Comparison of ENCODE assay signal across 37 cellular contexts in the genomic region with DNA sequence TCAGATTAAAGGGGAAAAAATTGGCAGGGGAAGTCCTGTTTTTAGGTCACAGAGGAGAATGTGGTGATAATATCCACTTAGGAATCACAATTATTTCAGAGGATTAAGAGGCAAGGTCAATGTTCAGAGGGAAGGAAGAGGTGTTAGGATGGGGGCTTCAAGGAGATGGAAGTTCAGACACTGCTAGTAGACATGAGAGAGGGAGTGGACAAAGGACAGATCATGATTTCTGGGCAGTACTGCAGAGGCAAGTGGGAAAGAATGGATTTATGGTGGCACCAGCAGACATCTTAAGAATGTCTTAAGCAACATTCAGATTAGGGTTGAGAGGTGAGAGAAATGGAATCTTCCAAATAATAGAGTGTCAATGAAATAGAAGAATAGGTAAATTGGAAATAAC. TPM values are rescaled to one million over a fixed set of nuclear protein-coding genes. Genes with fewer than 3 reads are reported as not detected.
"Had no signal": no experiment of that assay in that cellular context is flagged by ENCODE, and none has a peak within 500 bp of the region (broad histone marks: within the 10 kb centered on the region; RNA-seq: fewer than 3 reads in every experiment).

No MANE protein-coding gene starts in this region.

- H3K4me3 ChIP-seq: adrenal gland, ascending aorta, body of pancreas, breast epithelium, cardiac muscle cell had no signal

- H3K36me3 ChIP-seq: adrenal gland, ascending aorta, brain microvascular endothelial cell, breast epithelium, cardiac muscle cell had no signal

- H3K27ac ChIP-seq: adrenal gland, ascending aorta, body of pancreas, brain microvascular endothelial cell, breast epithelium, cardiac muscle cell had no signal

- H3K27me3 ChIP-seq: adrenal gland, ascending aorta, body of pancreas, brain microvascular endothelial cell, cardiac muscle cell had no signal

- H3K4me1 ChIP-seq: adrenal gland, ascending aorta, body of pancreas, breast epithelium had no signal

- DNase-seq: activated effector memory CD4-positive, alpha-beta T cell treated with anti-CD3 and anti-CD28 coated beads, Interleukin-2, amount 50 U/mL, for 16 hours; activated effector memory CD4-positive, alpha-beta T cell treated with Interleukin-2 at 50 U/mL for 16 hours; activated gamma-delta T cell; activated gamma-delta T cell treated with Interleukin-2 at 50 U/mL for 16 hours; activated naive CD4-positive, alpha-beta T cell; activated naive CD4-positive, alpha-beta T cell treated with anti-CD3 and anti-CD28 coated beads for 36 hours; activated naive CD4-positive, alpha-beta T cell treated with anti-CD3 and anti-CD28 coated beads, Interleukin-2, amount 10 ng/mL, durations not matched to agents 7 days and 5 days; activated naive CD4-positive, alpha-beta T cell treated with anti-CD3 and anti-CD28 coated beads, Interleukin-2, amount 50 U/mL, for 16 hours; activated naive CD4-positive, alpha-beta T cell treated with Interleukin-2 at 50 U/mL for 16 hours; activated naive CD8-positive, alpha-beta T cell treated with anti-CD3 and anti-CD28 coated beads for 36 hours; activated naive CD8-positive, alpha-beta T cell treated with anti-CD3 and anti-CD28 coated beads, Interleukin-2, amount 10 ng/mL, durations not matched to agents 7 days and 5 days; activated naive CD8-positive, alpha-beta T cell treated with anti-CD3 and anti-CD28 coated beads, Interleukin-2, amount 50 U/mL, for 24 hours; activated T-cell treated with anti-CD3 and anti-CD28 coated beads, Interleukin-2, amount 50 U/mL, for 1 hour; activated T-cell treated with anti-CD3 and anti-CD28 coated beads, Interleukin-2, amount 50 U/mL, for 24 hours; activated T-cell treated with anti-CD3 and anti-CD28 coated beads, Interleukin-2, amount 50 U/mL, for 4 hours; activated T-cell treated with anti-CD3 and anti-CD28 coated beads, Interleukin-2, amount 50 U/mL, for 48 hours; activated T-cell treated with anti-CD3 and anti-CD28 coated beads, Interleukin-2, amount 50 U/mL, for 72 hours; adrenal gland; amniotic stem cell; amygdala; anterior cingulate cortex; aorta; body of pancreas; brain microvascular endothelial cell; caudate nucleus; central memory CD4-positive, alpha-beta T cell; cerebellar nuclear complex had no signal

- FAIRE-seq: astrocyte, bronchial epithelial cell had no signal

- H3K9me3 ChIP-seq: adrenal gland, ascending aorta, body of pancreas, breast epithelium had no signal

- ATAC-seq: activated naive CD4-positive, alpha-beta T cell treated with anti-CD3 and anti-CD28 coated beads, Interleukin-2, amount 50 U/mL, for 72 hours; activated naive CD8-positive, alpha-beta T cell treated with anti-CD3 and anti-CD28 coated beads, Interleukin-2, amount 50 U/mL, for 24 hours; activated T-cell treated with anti-CD3 and anti-CD28 coated beads, Interleukin-2, amount 50 U/mL, for 4 hours; activated T-cell treated with anti-CD3 and anti-CD28 coated beads, Interleukin-2, amount 50 U/mL, for 72 hours; activated T-helper 17 cell treated with anti-CD3 and anti-CD28 coated beads, Interleukin-2, amount 50 U/mL, for 72 hours; body of pancreas had no signal

RNA-seq across cellular contexts. Expression of gene PCSK2, which starts 9.9 kb away (rescaled TPM):
- total RNA-seq: activated naive CD4-positive, alpha-beta T cell treated with anti-CD3 and anti-CD28 coated beads for 36 hours; activated naive CD4-positive, alpha-beta T cell treated with anti-CD3 and anti-CD28 coated beads, Interleukin-2, amount 50 U/mL, for 72 hours; activated naive CD8-positive, alpha-beta T cell treated with anti-CD3 and anti-CD28 coated beads for 36 hours; activated naive CD8-positive, alpha-beta T cell treated with anti-CD3 and anti-CD28 coated beads, Interleukin-2, amount 10 ng/mL, durations not matched to agents 7 days and 5 days; activated T-cell treated with anti-CD3 and anti-CD28 coated beads, Interleukin-2, amount 50 U/mL, for 4 hours; activated T-cell treated with anti-CD3 and anti-CD28 coated beads, Interleukin-2, amount 50 U/mL, for 72 hours; activated T-helper 1 cell treated with anti-CD3 and anti-CD28 coated beads, Interleukin-12 subunit alpha, Interleukin-12 subunit beta, Interleukin-2, Interleukin-4 antibody, amounts not matched to agents 30 ng/mL and 10 ng/mL and 1 ng/mL, durations not matched to agents 14 hours and 24 hours and 36 hours; activated T-helper 17 cell treated with anti-CD3 and anti-CD28 coated beads, Interleukin-2, amount 50 U/mL, for 72 hours; activated T-helper 2 cell treated with anti-CD3 and anti-CD28 coated beads, Interferon-gamma antibody, Interleukin-2, Interleukin-4, amounts not matched to agents 10 μg/mL and 5 μg/mL and 100 μg/mL, durations not matched to agents 14 hours and 24 hours and 36 hours; ascending aorta; astrocyte; bronchial epithelial cell; chondrocyte had no signal
